Comparison of ENCODE assay signal across 1 cellular context in the genomic region with DNA sequence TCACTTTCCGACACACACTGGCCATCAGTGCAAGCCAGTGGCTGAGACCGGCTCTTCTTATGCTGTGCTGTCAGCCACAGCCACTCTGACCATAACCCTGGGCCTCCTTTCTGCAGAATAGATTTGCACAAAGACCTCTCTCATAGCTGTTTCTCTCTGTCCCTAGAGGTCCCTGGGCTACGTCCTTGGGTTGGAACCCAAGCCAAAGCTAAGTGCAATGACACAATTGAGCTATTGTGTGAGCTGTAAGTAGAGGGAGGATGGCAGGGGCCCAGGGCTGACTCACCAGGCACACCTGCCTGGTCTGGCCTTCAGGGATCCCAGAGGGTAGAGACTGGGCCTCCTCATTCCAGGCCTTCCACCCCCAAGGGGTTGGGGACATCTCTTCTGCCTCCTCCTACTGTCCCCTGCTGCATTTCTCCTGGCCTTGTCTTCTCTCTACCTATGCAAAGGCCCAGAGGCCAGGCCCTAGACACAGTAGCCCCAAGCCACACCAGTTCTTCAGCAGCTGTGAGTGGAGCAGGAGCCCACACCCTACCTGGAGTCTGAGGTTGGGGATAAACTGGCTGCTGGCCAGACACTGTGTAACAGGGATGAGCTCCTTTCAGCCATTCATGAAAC.
A peak's percentile ranks its signal among the peaks of the same experiment; 100 is the strongest.
TF ChIP-seq lines count a peak whose summit lies in the region.

No MANE protein-coding gene starts in this region.

TF ChIP-seq in HepG2, 621 proteins besides CTCF, POLR2A, EP300 and RAD21 (continued from another document and continues in another):
- TF ChIP-seq, protein P1, sequence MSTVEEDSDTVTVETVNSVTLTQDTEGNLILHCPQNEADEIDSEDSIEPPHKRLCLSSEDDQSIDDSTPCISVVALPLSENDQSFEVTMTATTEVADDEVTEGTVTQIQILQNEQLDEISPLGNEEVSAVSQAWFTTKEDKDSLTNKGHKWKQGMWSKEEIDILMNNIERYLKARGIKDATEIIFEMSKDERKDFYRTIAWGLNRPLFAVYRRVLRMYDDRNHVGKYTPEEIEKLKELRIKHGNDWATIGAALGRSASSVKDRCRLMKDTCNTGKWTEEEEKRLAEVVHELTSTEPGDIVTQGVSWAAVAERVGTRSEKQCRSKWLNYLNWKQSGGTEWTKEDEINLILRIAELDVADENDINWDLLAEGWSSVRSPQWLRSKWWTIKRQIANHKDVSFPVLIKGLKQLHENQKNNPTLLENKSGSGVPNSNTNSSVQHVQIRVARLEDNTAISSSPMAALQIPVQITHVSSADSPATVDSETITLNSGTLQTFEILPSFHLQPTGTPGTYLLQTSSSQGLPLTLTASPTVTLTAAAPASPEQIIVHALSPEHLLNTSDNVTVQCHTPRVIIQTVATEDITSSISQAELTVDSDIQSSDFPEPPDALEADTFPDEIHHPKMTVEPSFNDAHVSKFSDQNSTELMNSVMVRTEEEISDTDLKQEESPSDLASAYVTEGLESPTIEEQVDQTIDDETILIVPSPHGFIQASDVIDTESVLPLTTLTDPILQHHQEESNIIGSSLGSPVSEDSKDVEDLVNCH (CRISPR knock-in tag; IDR thresholded peaks at IDR 0.05): no peak
- TF ChIP-seq, protein P2, sequence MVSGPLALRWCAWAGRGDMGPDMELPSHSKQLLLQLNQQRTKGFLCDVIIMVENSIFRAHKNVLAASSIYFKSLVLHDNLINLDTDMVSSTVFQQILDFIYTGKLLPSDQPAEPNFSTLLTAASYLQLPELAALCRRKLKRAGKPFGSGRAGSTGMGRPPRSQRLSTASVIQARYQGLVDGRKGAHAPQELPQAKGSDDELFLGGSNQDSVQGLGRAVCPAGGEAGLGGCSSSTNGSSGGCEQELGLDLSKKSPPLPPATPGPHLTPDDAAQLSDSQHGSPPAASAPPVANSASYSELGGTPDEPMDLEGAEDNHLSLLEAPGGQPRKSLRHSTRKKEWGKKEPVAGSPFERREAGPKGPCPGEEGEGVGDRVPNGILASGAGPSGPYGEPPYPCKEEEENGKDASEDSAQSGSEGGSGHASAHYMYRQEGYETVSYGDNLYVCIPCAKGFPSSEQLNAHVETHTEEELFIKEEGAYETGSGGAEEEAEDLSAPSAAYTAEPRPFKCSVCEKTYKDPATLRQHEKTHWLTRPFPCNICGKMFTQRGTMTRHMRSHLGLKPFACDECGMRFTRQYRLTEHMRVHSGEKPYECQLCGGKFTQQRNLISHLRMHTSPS (CRISPR knock-in tag; IDR thresholded peaks at IDR 0.05; ENCODE audit: low read depth): peak; percentile 85
- TF ChIP-seq, protein P3, sequence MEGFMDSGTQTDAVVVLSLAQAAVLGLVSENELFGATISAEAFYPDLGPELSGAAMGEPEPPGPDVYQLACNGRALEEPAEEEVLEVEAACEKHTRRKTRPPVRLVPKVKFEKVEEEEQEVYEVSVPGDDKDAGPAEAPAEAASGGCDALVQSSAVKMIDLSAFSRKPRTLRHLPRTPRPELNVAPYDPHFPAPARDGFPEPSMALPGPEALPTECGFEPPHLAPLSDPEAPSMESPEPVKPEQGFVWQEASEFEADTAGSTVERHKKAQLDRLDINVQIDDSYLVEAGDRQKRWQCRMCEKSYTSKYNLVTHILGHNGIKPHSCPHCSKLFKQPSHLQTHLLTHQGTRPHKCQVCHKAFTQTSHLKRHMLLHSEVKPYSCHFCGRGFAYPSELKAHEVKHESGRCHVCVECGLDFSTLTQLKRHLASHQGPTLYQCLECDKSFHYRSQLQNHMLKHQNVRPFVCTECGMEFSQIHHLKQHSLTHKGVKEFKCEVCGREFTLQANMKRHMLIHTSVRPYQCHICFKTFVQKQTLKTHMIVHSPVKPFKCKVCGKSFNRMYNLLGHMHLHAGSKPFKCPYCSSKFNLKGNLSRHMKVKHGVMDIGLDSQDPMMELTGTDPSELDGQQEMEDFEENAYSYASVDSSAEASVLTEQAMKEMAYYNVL (CRISPR knock-in tag; IDR thresholded peaks at IDR 0.05; ENCODE audit: borderline replicate concordance): peak; percentile 83; the same call in 1 of the 2 replicates
- TF ChIP-seq PLRG1 (conservative IDR thresholded peaks at IDR 0.05) (no peak), RFXANK (CRISPR knock-in tag; IDR thresholded peaks at IDR 0.05) (peak; percentile 82; the same call in 1 of the 2 replicates), SRF (IDR thresholded peaks at IDR 0.05; ENCODE audit: low read depth, low read length) (no peak), EEA1 (CRISPR knock-in tag; IDR thresholded peaks at IDR 0.05; ENCODE audit: borderline replicate concordance) (no peak), ZNF780A (CRISPR knock-in tag; IDR thresholded peaks at IDR 0.05) (no peak), ZNF468 (CRISPR knock-in tag; IDR thresholded peaks at IDR 0.05) (no peak), NR2F6 (IDR thresholded peaks at IDR 0.05) (peak; percentile 47), NR2F6 (CRISPR knock-in tag; IDR thresholded peaks at IDR 0.05) (peak; percentile 80), ZNF253 (CRISPR knock-in tag; IDR thresholded peaks at IDR 0.05; ENCODE audit: borderline replicate concordance) (no peak), MED13 (CRISPR knock-in tag; IDR thresholded peaks at IDR 0.05) (no peak), ZNF577 (CRISPR knock-in tag; IDR thresholded peaks at IDR 0.05; ENCODE audit: borderline replicate concordance, low read depth) (no peak), MEIS1 (CRISPR knock-in tag; IDR thresholded peaks at IDR 0.05; ENCODE audit: borderline replicate concordance) (peak; percentile 89; the same call in 1 of the 2 replicates), FOSL2 (CRISPR knock-in tag; IDR thresholded peaks at IDR 0.05) (peak; percentile 99), ZSCAN31 (CRISPR knock-in tag; IDR thresholded peaks at IDR 0.05; ENCODE audit: low read depth) (peak; percentile 93), ZNF354B (CRISPR knock-in tag; IDR thresholded peaks at IDR 0.05) (no peak), ISX (CRISPR knock-in tag; conservative IDR thresholded peaks at IDR 0.05) (no peak), ZNF776 (CRISPR knock-in tag; IDR thresholded peaks at IDR 0.05) (0 out of 2 replicates have a peak, but pooled peaks have one; percentile 49), NFE2 (CRISPR knock-in tag; IDR thresholded peaks at IDR 0.05) (no peak), HDAC2 (CRISPR knock-in tag; IDR thresholded peaks at IDR 0.05) (peak; percentile 95), HHEX (CRISPR knock-in tag; IDR thresholded peaks at IDR 0.05) (no peak), ZNF232 (CRISPR knock-in tag; IDR thresholded peaks at IDR 0.05; ENCODE audit: borderline replicate concordance) (no peak), MAZ (IDR thresholded peaks at IDR 0.05; ENCODE audit: borderline replicate concordance, low read depth, low read length) (peak; percentile 72; the same call in 1 of the 2 replicates), MAZ (CRISPR knock-in tag; IDR thresholded peaks at IDR 0.05; ENCODE audit: low read depth) (peak; percentile 74)
- TF ChIP-seq, protein P4, sequence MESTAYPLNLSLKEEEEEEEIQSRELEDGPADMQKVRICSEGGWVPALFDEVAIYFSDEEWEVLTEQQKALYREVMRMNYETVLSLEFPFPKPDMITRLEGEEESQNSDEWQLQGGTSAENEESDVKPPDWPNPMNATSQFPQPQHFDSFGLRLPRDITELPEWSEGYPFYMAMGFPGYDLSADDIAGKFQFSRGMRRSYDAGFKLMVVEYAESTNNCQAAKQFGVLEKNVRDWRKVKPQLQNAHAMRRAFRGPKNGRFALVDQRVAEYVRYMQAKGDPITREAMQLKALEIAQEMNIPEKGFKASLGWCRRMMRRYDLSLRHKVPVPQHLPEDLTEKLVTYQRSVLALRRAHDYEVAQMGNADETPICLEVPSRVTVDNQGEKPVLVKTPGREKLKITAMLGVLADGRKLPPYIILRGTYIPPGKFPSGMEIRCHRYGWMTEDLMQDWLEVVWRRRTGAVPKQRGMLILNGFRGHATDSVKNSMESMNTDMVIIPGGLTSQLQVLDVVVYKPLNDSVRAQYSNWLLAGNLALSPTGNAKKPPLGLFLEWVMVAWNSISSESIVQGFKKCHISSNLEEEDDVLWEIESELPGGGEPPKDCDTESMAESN (CRISPR knock-in tag; conservative IDR thresholded peaks at IDR 0.05): peak; percentile 91
- TF ChIP-seq, protein P5, sequence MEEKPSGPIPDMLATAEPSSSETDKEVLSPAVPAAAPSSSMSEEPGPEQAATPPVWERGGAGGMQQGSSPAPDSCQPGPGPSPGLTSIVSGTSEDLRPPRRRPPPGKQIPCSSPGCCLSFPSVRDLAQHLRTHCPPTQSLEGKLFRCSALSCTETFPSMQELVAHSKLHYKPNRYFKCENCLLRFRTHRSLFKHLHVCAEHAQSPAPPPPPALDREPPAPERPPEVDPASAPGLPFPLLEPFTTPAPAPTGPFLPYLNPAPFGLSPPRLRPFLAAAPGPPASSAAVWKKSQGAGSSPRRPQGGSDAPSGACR (CRISPR knock-in tag; IDR thresholded peaks at IDR 0.05): peak; percentile 80; the same call in 1 of the 2 replicates
- TF ChIP-seq, protein P6, sequence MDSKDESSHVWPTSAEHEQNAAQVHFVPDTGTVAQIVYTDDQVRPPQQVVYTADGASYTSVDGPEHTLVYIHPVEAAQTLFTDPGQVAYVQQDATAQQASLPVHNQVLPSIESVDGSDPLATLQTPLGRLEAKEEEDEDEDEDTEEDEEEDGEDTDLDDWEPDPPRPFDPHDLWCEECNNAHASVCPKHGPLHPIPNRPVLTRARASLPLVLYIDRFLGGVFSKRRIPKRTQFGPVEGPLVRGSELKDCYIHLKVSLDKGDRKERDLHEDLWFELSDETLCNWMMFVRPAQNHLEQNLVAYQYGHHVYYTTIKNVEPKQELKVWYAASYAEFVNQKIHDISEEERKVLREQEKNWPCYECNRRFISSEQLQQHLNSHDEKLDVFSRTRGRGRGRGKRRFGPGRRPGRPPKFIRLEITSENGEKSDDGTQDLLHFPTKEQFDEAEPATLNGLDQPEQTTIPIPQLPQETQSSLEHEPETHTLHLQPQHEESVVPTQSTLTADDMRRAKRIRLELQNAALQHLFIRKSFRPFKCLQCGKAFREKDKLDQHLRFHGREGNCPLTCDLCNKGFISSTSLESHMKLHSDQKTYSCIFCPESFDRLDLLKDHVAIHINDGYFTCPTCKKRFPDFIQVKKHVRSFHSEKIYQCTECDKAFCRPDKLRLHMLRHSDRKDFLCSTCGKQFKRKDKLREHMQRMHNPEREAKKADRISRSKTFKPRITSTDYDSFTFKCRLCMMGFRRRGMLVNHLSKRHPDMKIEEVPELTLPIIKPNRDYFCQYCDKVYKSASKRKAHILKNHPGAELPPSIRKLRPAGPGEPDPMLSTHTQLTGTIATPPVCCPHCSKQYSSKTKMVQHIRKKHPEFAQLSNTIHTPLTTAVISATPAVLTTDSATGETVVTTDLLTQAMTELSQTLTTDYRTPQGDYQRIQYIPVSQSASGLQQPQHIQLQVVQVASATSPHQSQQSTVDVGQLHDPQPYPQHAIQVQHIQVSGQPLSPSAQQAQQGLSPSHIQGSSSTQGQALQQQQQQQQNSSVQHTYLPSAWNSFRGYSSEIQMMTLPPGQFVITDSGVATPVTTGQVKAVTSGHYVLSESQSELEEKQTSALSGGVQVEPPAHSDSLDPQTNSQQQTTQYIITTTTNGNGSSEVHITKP (CRISPR knock-in tag; IDR thresholded peaks at IDR 0.05; ENCODE audit: low read depth): peak; percentile 85
- TF ChIP-seq, protein P7, sequence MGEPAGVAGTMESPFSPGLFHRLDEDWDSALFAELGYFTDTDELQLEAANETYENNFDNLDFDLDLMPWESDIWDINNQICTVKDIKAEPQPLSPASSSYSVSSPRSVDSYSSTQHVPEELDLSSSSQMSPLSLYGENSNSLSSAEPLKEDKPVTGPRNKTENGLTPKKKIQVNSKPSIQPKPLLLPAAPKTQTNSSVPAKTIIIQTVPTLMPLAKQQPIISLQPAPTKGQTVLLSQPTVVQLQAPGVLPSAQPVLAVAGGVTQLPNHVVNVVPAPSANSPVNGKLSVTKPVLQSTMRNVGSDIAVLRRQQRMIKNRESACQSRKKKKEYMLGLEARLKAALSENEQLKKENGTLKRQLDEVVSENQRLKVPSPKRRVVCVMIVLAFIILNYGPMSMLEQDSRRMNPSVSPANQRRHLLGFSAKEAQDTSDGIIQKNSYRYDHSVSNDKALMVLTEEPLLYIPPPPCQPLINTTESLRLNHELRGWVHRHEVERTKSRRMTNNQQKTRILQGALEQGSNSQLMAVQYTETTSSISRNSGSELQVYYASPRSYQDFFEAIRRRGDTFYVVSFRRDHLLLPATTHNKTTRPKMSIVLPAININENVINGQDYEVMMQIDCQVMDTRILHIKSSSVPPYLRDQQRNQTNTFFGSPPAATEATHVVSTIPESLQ (CRISPR knock-in tag; conservative IDR thresholded peaks at IDR 0.05): no peak
- TF ChIP-seq, protein P8, sequence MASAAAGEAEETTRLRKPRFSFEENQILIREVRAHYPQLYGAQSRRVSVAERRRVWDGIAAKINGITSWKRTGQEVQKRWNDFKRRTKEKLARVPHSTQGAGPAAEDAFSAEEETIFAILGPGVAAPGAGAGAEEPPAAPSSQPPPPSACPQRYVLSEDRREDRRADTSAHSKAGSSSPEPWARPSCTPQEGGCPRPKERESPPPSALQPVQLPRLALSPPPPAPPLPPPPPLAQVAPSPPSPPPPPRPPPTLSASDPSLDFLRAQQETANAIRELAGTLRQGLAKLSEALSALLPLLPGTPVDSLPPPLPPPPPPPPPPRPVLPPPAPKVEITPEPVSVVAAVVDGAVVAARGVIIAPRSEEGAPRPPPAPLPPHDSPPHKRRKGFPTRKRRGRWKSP (CRISPR knock-in tag; IDR thresholded peaks at IDR 0.05): 0 out of 2 replicates have a peak, but pooled peaks have one; percentile 49
- TF ChIP-seq, protein P9, sequence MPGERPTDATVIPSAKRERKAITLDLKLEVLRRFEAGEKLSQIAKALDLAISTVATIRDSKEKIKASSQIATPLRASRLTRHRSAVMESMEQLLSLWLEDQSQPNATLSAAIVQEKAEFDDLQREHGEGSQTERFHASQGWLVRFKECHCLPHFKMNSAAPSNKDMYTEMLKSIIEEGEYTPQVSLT (CRISPR knock-in tag; IDR thresholded peaks at IDR 0.05; ENCODE audit: borderline replicate concordance, low read depth): no peak
- TF ChIP-seq, protein P10, sequence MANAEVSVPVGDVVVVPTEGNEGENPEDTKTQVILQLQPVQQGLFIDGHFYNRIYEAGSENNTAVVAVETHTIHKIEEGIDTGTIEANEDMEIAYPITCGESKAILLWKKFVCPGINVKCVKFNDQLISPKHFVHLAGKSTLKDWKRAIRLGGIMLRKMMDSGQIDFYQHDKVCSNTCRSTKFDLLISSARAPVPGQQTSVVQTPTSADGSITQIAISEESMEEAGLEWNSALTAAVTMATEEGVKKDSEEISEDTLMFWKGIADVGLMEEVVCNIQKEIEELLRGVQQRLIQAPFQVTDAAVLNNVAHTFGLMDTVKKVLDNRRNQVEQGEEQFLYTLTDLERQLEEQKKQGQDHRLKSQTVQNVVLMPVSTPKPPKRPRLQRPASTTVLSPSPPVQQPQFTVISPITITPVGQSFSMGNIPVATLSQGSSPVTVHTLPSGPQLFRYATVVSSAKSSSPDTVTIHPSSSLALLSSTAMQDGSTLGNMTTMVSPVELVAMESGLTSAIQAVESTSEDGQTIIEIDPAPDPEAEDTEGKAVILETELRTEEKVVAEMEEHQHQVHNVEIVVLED (CRISPR knock-in tag; IDR thresholded peaks at IDR 0.05; ENCODE audit: borderline replicate concordance): peak; percentile 55
- TF ChIP-seq, protein P11, sequence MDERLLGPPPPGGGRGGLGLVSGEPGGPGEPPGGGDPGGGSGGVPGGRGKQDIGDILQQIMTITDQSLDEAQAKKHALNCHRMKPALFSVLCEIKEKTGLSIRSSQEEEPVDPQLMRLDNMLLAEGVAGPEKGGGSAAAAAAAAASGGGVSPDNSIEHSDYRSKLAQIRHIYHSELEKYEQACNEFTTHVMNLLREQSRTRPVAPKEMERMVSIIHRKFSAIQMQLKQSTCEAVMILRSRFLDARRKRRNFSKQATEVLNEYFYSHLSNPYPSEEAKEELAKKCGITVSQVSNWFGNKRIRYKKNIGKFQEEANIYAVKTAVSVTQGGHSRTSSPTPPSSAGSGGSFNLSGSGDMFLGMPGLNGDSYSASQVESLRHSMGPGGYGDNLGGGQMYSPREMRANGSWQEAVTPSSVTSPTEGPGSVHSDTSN (CRISPR knock-in tag; IDR thresholded peaks at IDR 0.05): no peak
